8 cellular contexts compared by ENCODE assay signal in the genomic region with DNA sequence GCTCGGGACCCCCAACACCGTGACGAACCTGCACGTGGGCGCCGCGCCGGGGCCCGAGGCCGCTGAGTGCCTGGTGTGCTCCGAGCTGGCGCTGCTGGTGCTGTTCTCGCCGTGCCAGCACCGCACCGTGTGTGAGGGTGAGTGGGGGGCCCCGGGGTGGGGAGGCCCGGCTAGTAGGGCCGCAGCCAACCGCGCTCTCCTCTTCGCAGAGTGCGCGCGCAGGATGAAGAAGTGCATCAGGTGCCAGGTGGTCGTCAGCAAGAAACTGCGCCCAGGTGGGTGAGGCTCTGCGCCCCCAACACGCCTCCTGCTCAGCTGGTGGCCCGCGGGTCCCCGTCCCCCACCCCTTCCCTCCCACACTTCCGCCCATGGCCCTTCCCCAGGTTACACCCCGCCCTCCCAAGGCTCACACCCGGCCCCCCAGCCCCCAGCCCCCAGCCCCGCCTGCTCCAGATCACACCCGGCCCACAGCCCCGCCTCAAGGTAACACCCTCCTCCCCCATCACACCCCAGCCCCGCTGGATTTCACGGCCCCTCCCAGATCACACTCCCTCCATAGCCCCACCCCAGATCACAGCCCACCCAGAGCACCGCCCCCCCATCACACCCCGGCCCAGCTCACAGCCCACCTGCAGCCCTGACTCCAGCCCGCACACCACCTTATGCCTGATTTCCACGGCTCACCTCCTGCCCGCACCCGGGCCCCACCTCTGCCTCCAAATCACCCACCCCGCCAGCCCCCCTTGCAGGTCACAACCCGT. TPM values are rescaled to one million over a fixed set of nuclear protein-coding genes. Genes with fewer than 3 reads are reported as not detected.
DNase-seq lines count a peak whose midpoint lies in the region; ATAC-seq and TF ChIP-seq lines count a peak whose summit lies in the region.

No MANE protein-coding gene starts in this region.

- peak overlapping the region; percentile 66 to 90 (median 87) for H3K4me3 Mint-ChIP-seq in immature natural killer cell

- TF ChIP-seq EP300 in Ishikawa (IDR thresholded peaks at IDR 0.05; ENCODE audit: borderline replicate concordance): no peak

- peaks cover 8 to 23% (median 9%) of the 10 kb centered on the region in 3 donors for H3K27me3 Mint-ChIP-seq in immature natural killer cell (ENCODE audit: low read depth in 3 of 3)

- TF ChIP-seq RAD21 in Ishikawa (IDR thresholded peaks at IDR 0.05; ENCODE audit: low read depth): no peak

- ATAC-seq in left lobe of liver (no peak), HG03175 (IDR thresholded peaks at IDR 0.05; ENCODE audit: unreplicated experiment) (no peak)

- H3K27ac Mint-ChIP-seq in immature natural killer cell: peak overlapping the region; percentile 80 to 99 (median 96)

- DNase-seq in activated CD8-positive, alpha-beta memory T cell treated with anti-CD3 and anti-CD28 coated beads, Interleukin-2, amount 50 U/mL, for 48 hours: peak; percentile 77
- DNase-seq in immature natural killer cell (peak; percentile 98 to 99 (median 98)), HCEC 1CT (no peak), left lobe of liver (ENCODE audit: low spot score) (no peak), NCI-H1105 treated with DMSO at 0.1 percent for 48 hours (lab: John Stamatoyannopoulos, UW) (no peak)
- peak; percentile 38 for DNase-seq in stimulated activated CD8-positive, alpha-beta memory T cell treated with anti-CD3 and anti-CD28 coated beads, Interleukin-7, amount 100 ng/mL, for 24 hours (ENCODE audit: low read depth)

- peaks cover 0 to 2% (median 0%) of the 10 kb centered on the region in 6 donors for H3K9me3 Mint-ChIP-seq in immature natural killer cell

- peaks cover 0 to 21% of the 10 kb centered on the region in 2 donors for H3K4me1 Mint-ChIP-seq in immature natural killer cell

- H3K36me3 Mint-ChIP-seq in immature natural killer cell: no peaks in the 10 kb centered on the region

TF ChIP-seq in Ishikawa, 13 proteins besides CTCF, POLR2A, EP300 and RAD21:
- no peak for TF ChIP-seq TCF12 (IDR thresholded peaks at IDR 0.05; ENCODE audit: low read depth)
- TF ChIP-seq ZBTB7A (IDR thresholded peaks at IDR 0.05; ENCODE audit: low read depth): 0 out of 2 replicates have a peak, but pooled peaks have one; percentile 16
- TF ChIP-seq REST (IDR thresholded peaks at IDR 0.05; ENCODE audit: low read depth): no peak
- no peak for TF ChIP-seq YY1 (IDR thresholded peaks at IDR 0.05; ENCODE audit: low read depth)
- no peak for TF ChIP-seq EGR1 (IDR thresholded peaks at IDR 0.05)
- TF ChIP-seq CEBPB (IDR thresholded peaks at IDR 0.05): no peak

RNA-seq across cellular contexts. Expression of gene MMP23B, which starts 2.4 kb away (rescaled TPM):
- 10 to 100 TPM; 10.4 to 22.3 (median 12.6) TPM for polyA plus RNA-seq in immature natural killer cell
- total RNA-seq in left lobe of liver: 1.6 TPM

RNA-seq across cellular contexts. Expression of gene MIB2, which starts 14.3 kb away (rescaled TPM):
- polyA plus RNA-seq in immature natural killer cell: 10 to 100 TPM; 44.0 to 89.0 (median 86.7) TPM
- total RNA-seq in left lobe of liver: 65.1 TPM

RNA-seq across cellular contexts. Expression of gene CDK11B, which starts 29.2 kb away (rescaled TPM):
- 10 to 100 TPM in 1 of 3 donors, 1 to 10 TPM in 2; 4.8 to 25.0 (median 8.1) TPM for polyA plus RNA-seq in immature natural killer cell
- total RNA-seq in left lobe of liver: 8.7 TPM

RNA-seq across cellular contexts. Expression of gene FNDC10, which starts 29.7 kb away (rescaled TPM):
- polyA plus RNA-seq in immature natural killer cell: 1 to 10 TPM in 2 of 3 donors, under 1 TPM in 1; 0.64 to 1.4 (median 1.1) TPM
- total RNA-seq in left lobe of liver: 0.58 TPM

RNA-seq across cellular contexts. Expression of gene SSU72, which starts 54.9 kb away (rescaled TPM):
- polyA plus RNA-seq in immature natural killer cell: 100 to 1,000 TPM; 159 to 241 (median 160) TPM
- total RNA-seq in left lobe of liver: 65.4 TPM

Comparison
In these comparisons a context has a peak if more than half of its experiments do, and no peak if none do; other contexts are left out.
1. DNase-seq: peak in activated CD8-positive, alpha-beta memory T cell treated with anti-CD3 and anti-CD28 coated beads, Interleukin-2, amount 50 U/mL, for 48 hours (single experiment), immature natural killer cell (3 of 3) and stimulated activated CD8-positive, alpha-beta memory T cell treated with anti-CD3 and anti-CD28 coated beads, Interleukin-7, amount 100 ng/mL, for 24 hours (single experiment); none in HCEC 1CT (single experiment), left lobe of liver (single experiment) and NCI-H1105 treated with DMSO at 0.1 percent for 48 hours (single experiment).